In the genomic region with DNA sequence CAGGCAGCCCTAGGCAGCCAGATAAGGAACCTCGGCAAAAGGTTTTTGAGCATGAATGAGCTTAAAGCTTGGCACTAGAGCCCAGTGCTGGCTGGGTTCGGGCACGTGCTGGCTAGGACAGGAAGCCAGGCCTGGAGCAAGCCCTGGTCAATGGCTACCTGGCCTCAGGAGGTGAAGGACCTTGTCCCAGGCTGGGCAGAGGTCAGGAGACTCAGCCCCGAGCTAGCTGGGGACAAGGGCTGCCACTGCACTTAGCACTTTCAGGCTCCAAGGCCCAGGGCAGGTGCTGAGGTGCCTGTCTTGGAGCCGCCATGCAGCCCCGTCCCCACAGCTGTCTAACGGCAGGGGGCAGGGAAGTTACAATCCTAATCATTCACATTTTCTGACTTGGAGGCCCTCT, we compare ENCODE assay signal across 1 cellular context.
TF ChIP-seq lines count a peak whose summit lies in the region.

No MANE protein-coding gene starts in this region.

TF ChIP-seq in WTC11, 78 proteins besides CTCF, POLR2A, EP300 and RAD21 (continued from another document):
- TF ChIP-seq, protein P1, sequence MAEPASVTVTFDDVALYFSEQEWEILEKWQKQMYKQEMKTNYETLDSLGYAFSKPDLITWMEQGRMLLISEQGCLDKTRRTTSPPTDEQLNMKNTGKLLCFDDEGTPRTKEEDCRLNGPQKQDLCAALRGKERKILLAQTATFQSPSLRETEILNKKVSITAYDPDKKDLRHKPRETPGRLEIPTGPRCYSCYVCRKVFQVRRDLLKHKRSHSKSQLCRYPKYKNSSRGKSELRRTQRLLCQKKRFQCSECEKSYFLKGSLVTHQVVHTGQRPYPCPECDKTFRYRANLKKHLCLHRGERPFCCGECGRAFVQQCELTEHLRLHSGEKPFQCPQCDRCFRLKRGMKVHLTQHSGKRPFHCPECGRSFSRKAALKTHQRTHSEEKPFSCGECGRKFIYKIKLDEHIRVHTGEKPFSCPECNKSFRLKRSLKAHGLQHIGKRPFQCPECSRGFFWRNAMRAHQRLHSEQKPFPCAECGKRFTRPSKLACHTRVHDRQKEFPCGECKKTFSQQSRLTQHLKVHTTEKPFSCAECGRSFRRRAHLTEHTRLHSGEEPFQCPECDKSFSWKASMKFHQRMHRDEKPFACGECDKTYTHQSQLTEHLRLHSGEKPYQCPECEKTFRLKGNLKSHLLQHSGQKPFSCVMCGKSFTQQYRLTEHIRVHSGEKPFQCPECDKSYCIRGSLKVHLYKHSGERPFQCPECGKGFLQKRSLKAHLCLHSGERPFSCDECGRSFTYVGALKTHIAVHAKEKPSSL (CRISPR knock-in tag; conservative IDR thresholded peaks at IDR 0.05) = no peak
- TF ChIP-seq ELF4 (CRISPR knock-in tag; IDR thresholded peaks at IDR 0.05; ENCODE audit: low read depth) (no peak), ZNF121 (CRISPR knock-in tag; IDR thresholded peaks at IDR 0.05) (no peak), ZNF396 (CRISPR knock-in tag; IDR thresholded peaks at IDR 0.05; ENCODE audit: borderline replicate concordance) (no peak), ETV6 (CRISPR knock-in tag; IDR thresholded peaks at IDR 0.05) (no peak), IRF2 (CRISPR knock-in tag; IDR thresholded peaks at IDR 0.05; ENCODE audit: borderline replicate concordance, low read depth) (no peak), PRRX2 (CRISPR knock-in tag; IDR thresholded peaks at IDR 0.05) (no peak), JUN (CRISPR knock-in tag; IDR thresholded peaks at IDR 0.05) (no peak), ZNF423 (CRISPR knock-in tag; IDR thresholded peaks at IDR 0.05) (no peak), NFE2L1 (CRISPR knock-in tag; IDR thresholded peaks at IDR 0.05) (no peak), NFATC4 (CRISPR knock-in tag; IDR thresholded peaks at IDR 0.05) (no peak), KAT7 (CRISPR knock-in tag; IDR thresholded peaks at IDR 0.05; ENCODE audit: borderline replicate concordance) (no peak)
- TF ChIP-seq, protein P2, sequence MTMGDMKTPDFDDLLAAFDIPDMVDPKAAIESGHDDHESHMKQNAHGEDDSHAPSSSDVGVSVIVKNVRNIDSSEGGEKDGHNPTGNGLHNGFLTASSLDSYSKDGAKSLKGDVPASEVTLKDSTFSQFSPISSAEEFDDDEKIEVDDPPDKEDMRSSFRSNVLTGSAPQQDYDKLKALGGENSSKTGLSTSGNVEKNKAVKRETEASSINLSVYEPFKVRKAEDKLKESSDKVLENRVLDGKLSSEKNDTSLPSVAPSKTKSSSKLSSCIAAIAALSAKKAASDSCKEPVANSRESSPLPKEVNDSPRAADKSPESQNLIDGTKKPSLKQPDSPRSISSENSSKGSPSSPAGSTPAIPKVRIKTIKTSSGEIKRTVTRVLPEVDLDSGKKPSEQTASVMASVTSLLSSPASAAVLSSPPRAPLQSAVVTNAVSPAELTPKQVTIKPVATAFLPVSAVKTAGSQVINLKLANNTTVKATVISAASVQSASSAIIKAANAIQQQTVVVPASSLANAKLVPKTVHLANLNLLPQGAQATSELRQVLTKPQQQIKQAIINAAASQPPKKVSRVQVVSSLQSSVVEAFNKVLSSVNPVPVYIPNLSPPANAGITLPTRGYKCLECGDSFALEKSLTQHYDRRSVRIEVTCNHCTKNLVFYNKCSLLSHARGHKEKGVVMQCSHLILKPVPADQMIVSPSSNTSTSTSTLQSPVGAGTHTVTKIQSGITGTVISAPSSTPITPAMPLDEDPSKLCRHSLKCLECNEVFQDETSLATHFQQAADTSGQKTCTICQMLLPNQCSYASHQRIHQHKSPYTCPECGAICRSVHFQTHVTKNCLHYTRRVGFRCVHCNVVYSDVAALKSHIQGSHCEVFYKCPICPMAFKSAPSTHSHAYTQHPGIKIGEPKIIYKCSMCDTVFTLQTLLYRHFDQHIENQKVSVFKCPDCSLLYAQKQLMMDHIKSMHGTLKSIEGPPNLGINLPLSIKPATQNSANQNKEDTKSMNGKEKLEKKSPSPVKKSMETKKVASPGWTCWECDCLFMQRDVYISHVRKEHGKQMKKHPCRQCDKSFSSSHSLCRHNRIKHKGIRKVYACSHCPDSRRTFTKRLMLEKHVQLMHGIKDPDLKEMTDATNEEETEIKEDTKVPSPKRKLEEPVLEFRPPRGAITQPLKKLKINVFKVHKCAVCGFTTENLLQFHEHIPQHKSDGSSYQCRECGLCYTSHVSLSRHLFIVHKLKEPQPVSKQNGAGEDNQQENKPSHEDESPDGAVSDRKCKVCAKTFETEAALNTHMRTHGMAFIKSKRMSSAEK (CRISPR knock-in tag; IDR thresholded peaks at IDR 0.05; ENCODE audit: borderline replicate concordance) = no peak
- TF ChIP-seq, protein P3, sequence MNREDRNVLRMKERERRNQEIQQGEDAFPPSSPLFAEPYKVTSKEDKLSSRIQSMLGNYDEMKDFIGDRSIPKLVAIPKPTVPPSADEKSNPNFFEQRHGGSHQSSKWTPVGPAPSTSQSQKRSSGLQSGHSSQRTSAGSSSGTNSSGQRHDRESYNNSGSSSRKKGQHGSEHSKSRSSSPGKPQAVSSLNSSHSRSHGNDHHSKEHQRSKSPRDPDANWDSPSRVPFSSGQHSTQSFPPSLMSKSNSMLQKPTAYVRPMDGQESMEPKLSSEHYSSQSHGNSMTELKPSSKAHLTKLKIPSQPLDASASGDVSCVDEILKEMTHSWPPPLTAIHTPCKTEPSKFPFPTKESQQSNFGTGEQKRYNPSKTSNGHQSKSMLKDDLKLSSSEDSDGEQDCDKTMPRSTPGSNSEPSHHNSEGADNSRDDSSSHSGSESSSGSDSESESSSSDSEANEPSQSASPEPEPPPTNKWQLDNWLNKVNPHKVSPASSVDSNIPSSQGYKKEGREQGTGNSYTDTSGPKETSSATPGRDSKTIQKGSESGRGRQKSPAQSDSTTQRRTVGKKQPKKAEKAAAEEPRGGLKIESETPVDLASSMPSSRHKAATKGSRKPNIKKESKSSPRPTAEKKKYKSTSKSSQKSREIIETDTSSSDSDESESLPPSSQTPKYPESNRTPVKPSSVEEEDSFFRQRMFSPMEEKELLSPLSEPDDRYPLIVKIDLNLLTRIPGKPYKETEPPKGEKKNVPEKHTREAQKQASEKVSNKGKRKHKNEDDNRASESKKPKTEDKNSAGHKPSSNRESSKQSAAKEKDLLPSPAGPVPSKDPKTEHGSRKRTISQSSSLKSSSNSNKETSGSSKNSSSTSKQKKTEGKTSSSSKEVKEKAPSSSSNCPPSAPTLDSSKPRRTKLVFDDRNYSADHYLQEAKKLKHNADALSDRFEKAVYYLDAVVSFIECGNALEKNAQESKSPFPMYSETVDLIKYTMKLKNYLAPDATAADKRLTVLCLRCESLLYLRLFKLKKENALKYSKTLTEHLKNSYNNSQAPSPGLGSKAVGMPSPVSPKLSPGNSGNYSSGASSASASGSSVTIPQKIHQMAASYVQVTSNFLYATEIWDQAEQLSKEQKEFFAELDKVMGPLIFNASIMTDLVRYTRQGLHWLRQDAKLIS (CRISPR knock-in tag; IDR thresholded peaks at IDR 0.05; ENCODE audit: borderline replicate concordance) = no peak
- TF ChIP-seq, protein P4, sequence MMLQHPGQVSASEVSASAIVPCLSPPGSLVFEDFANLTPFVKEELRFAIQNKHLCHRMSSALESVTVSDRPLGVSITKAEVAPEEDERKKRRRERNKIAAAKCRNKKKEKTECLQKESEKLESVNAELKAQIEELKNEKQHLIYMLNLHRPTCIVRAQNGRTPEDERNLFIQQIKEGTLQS (CRISPR knock-in tag; conservative IDR thresholded peaks at IDR 0.05) = no peak
